ENCODE assay signal across 8 cellular contexts in genomic region chr4:119209077-119209476, GRCh38. TPM values are rescaled to one million over a fixed set of nuclear protein-coding genes. Genes with fewer than 3 reads are reported as not detected.
DNase-seq lines count a peak whose midpoint lies in the region; ATAC-seq, FAIRE-seq and TF ChIP-seq lines count a peak whose summit lies in the region.

No MANE protein-coding gene starts in this region.

- peak overlapping the region; percentile 62 for H3K4me3 Mint-ChIP-seq in HFFc6

- peak overlapping the region; percentile 57 for H3K4me2 ChIP-seq in A549

- peaks cover 2% of the 10 kb centered on the region; the same call in 1 of the 2 replicates for H3K27me3 Mint-ChIP-seq in HFFc6 (ENCODE audit: insufficient read depth)

- TF ChIP-seq CTCF in A549 (IDR thresholded peaks at IDR 0.05) (no peak), HFFc6 (IDR thresholded peaks at IDR 0.05) (no peak)

- TF ChIP-seq EP300 in A549 (IDR thresholded peaks at IDR 0.05), result no peak

- no peaks in the 10 kb centered on the region for H3K9me3 ChIP-seq in A549

- peak; percentile 19 to 39; a peak in 4 of 6 replicates for ATAC-seq in A549
- ATAC-seq in HG03097 (IDR thresholded peaks at IDR 0.05; ENCODE audit: low FRiP score, unreplicated experiment), result no peak
- ATAC-seq in GM19324 (IDR thresholded peaks at IDR 0.05; ENCODE audit: low FRiP score, unreplicated experiment), result no peak
- ATAC-seq in GM19328 (IDR thresholded peaks at IDR 0.05; ENCODE audit: unreplicated experiment), result no peak
- ATAC-seq in GM21515 (IDR thresholded peaks at IDR 0.05; ENCODE audit: unreplicated experiment), result no peak

- POLR2A ChIA-PET in A549 (lab: Yijun Ruan, JAX), result interaction anchor here (0.8 kb wide), 1 partner anchor 106 kb away, joined by 3 read pairs; no protein-coding TSS in a partner anchor

- H3K4me1 ChIP-seq in A549, result peaks cover 40% of the 10 kb centered on the region

- peak overlapping the region; percentile 71 to 86 for H3K27ac ChIP-seq in A549

- no peak overlapping the region for H3K4me3 ChIP-seq in A549

- H3K4me1 Mint-ChIP-seq in HFFc6 (ENCODE audit: low read depth), result peaks cover 73% of the 10 kb centered on the region

- CTCF ChIA-PET in A549 (lab: Yijun Ruan, JAX), result interaction anchor here (1.3 kb wide), 1 partner anchor 106 kb away, joined by 4 read pairs; no protein-coding TSS in a partner anchor

- no peak for TF ChIP-seq POLR2A in A549 (IDR thresholded peaks at IDR 0.05; ENCODE audit: low read length)

- peak; percentile 54 to 81 for DNase-seq in A549 (ENCODE audit: low read depth in 1 of 2, low spot score in 1 of 2)
- DNase-seq in HFFc6, result peak; percentile 95
- DNase-seq in activated CD4-positive, alpha-beta T cell treated with anti-CD3 and anti-CD28 coated beads, Interleukin-2, amount 50 U/mL, for 4 hours, result peak; percentile 21 to 23
- peak; percentile 20 for DNase-seq in iPS-NIHi7 (ENCODE audit: extremely low spot score)

- H3K27ac Mint-ChIP-seq in HFFc6, result peak overlapping the region; percentile 90

- peaks cover 17% of the 10 kb centered on the region for H3K36me3 Mint-ChIP-seq in HFFc6 (ENCODE audit: low read depth)

- no peak for TF ChIP-seq RAD21 in A549 (conservative IDR thresholded peaks at IDR 0.05 in 1 of 2, IDR thresholded peaks at IDR 0.05 in 1 of 2)

- H3K9me3 Mint-ChIP-seq in HFFc6, result no peaks in the 10 kb centered on the region

- FAIRE-seq in A549 (lab: Jason Lieb, UNC), result no peak

TF ChIP-seq in A549, 52 proteins besides CTCF, POLR2A, EP300 and RAD21:
- TF ChIP-seq HDAC2 (IDR thresholded peaks at IDR 0.05) (no peak), JUN (IDR thresholded peaks at IDR 0.05) (no peak), SMC3 (IDR thresholded peaks at IDR 0.05) (no peak), RCOR1 (IDR thresholded peaks at IDR 0.05; ENCODE audit: low read depth, low read length) (0 out of 2 replicates have a peak, but pooled peaks have one; percentile 7), JUNB (IDR thresholded peaks at IDR 0.05) (peak; percentile 73), FOSL2 (IDR thresholded peaks at IDR 0.05) (peak; percentile 81), FOSL2 (CRISPR knock-in tag; IDR thresholded peaks at IDR 0.05) (peak; percentile 94), PBX3 (IDR thresholded peaks at IDR 0.05) (no peak)

RNA-seq across cellular contexts. Expression of gene USP53, which starts 3.4 kb away (rescaled TPM):
- polyA plus RNA-seq in A549 (2011; rRNA removed) (37.3 and 50.7 TPM in 2 replicates), A549 (2017; fragmentation: RNase III; extraction: RNeasy Plus Mini Kit Qiagen cat#74134 plus additional on column Dnase treatment) (8.3 to 10.2 TPM (median 9.1 TPM) in 3 replicates)
- 3.6 and 3.9 TPM in 2 replicates for polyA plus RNA-seq in A549 (2012; cell fraction: cytosol; rRNA removed)
- polyA plus RNA-seq in A549 (2012; cell fraction: nucleus; rRNA removed), result 3.2 and 5.5 TPM in 2 replicates
- 21.1 and 23.7 TPM in 2 replicates for polyA minus RNA-seq in A549 (2011; rRNA and poly(A)+ RNA removed)
- 100 to 1,000 TPM; 113 to 187 (median 120) TPM for total RNA-seq in HFFc6 (2021; fragmentation: NEBNext Ultra II Directional; extraction: Animal tissue kit (Norgen Biotek cat#: 25700))

Comparison
In these comparisons a context has a peak if more than half of its experiments do, and no peak if none do; other contexts are left out.
1. ATAC-seq: peak in A549 (2 of 2); none in HG03097 (single experiment), GM19324 (single experiment), GM19328 (single experiment) and GM21515 (single experiment).
2. DNase-seq: peak in every context shown above with its lines; median percentile 95 in HFFc6; 68 in A549; 22 in activated CD4-positive, alpha-beta T cell treated with anti-CD3 and anti-CD28 coated beads, Interleukin-2, amount 50 U/mL, for 4 hours; 20 in iPS-NIHi7.